15 cellular contexts compared by ENCODE assay signal in genomic region chrX:72492499-72492898, GRCh38.
DNase-seq lines count a peak whose midpoint lies in the region; ATAC-seq and TF ChIP-seq lines count a peak whose summit lies in the region.
"Had no signal": no experiment of that assay in that cellular context is flagged by ENCODE, and none has a peak within 500 bp of the region (broad histone marks: within the 10 kb centered on the region; RNA-seq: fewer than 3 reads in every experiment).

No MANE protein-coding gene starts in this region.

- no peaks in the 10 kb centered on the region for H3K4me1 ChIP-seq in CD8-positive, alpha-beta memory T cell (ENCODE audit: insufficient read depth, low read length)
- H3K4me1 ChIP-seq: breast epithelium had no signal

- CTCF ChIA-PET in CD8-positive, alpha-beta memory T cell (lab: Charles Lee): no interaction called here

- no peaks in the 10 kb centered on the region for H3K9me3 ChIP-seq in CD8-positive, alpha-beta memory T cell (ENCODE audit: low read length)
- H3K9me3 ChIP-seq: breast epithelium, HAP-1 had no signal

- no peaks in the 10 kb centered on the region for H3K27me3 ChIP-seq in CD8-positive, alpha-beta memory T cell (ENCODE audit: insufficient read depth, low read length, poor library complexity, severe bottlenecking)

- peak overlapping the region in 1 of 8 donors; percentile 83 for H3K27ac Mint-ChIP-seq in CD8-positive, alpha-beta memory T cell
- H3K27ac Mint-ChIP-seq: activated CD8-positive, alpha-beta T cell treated with anti-CD3 and anti-CD28 coated beads, Interleukin-2, amount 10 ng/mL, durations not matched to agents 7 days and 5 days had no signal

- POLR2A ChIA-PET in CD8-positive, alpha-beta memory T cell (lab: Charles Lee): no interaction called here

- H3K9me3 Mint-ChIP-seq in CD8-positive, alpha-beta memory T cell: no peaks in the 10 kb centered on the region

- peaks cover 5% of the 10 kb centered on the region for H3K36me3 ChIP-seq in CD8-positive, alpha-beta memory T cell (ENCODE audit: insufficient read depth, low read length)
- H3K36me3 ChIP-seq: breast epithelium had no signal

- H3K27me3 Mint-ChIP-seq in CD8-positive, alpha-beta memory T cell: no peaks in the 10 kb centered on the region

- no peak overlapping the region for H3K4me3 Mint-ChIP-seq in CD8-positive, alpha-beta memory T cell
- H3K4me3 Mint-ChIP-seq: activated CD8-positive, alpha-beta T cell treated with anti-CD3 and anti-CD28 coated beads, Interleukin-2, amount 10 ng/mL, durations not matched to agents 7 days and 5 days had no signal

- H3K4me3 ChIP-seq in GM12865 (ENCODE audit: low read depth, low read length): no peak overlapping the region
- no peak overlapping the region for H3K4me3 ChIP-seq in CD8-positive, alpha-beta memory T cell (ENCODE audit: low read length)
- H3K4me3 ChIP-seq: breast epithelium, HAP-1 had no signal

- H3K4me1 Mint-ChIP-seq in CD8-positive, alpha-beta memory T cell: no peaks in the 10 kb centered on the region

- H3K27ac ChIP-seq in CD8-positive, alpha-beta memory T cell (ENCODE audit: low read depth, low read length): no peak overlapping the region
- H3K27ac ChIP-seq: breast epithelium had no signal

- TF ChIP-seq CTCF in GM12865 (IDR thresholded peaks at IDR 0.05; ENCODE audit: insufficient read depth, low read depth, low read length, missing control alignments): no peak
- no peak for TF ChIP-seq CTCF in GM20000 (IDR thresholded peaks at IDR 0.05; ENCODE audit: extremely low read depth, missing control alignments)

- H3K36me3 Mint-ChIP-seq in CD8-positive, alpha-beta memory T cell: peaks cover 12 to 52% (median 25%) of the 10 kb centered on the region in 3 donors

- DNase-seq in GM12865 (ENCODE audit: low read depth) (peak; percentile 14), GM20000 (ENCODE audit: low spot score) (peak; percentile 1), MV-4-11 (lab: John Stamatoyannopoulos, UW) (peak; percentile 6), NCI-H146 treated with DMSO at 0.1 percent for 48 hours (lab: John Stamatoyannopoulos, UW; ENCODE audit: unreplicated experiment) (no peak), dermis blood vessel endothelial cell (no peak), ureter (ENCODE audit: low spot score) (no peak)
- no peak for DNase-seq in CD8-positive, alpha-beta memory T cell
- DNase-seq: activated CD8-positive, alpha-beta T cell treated with anti-CD3 and anti-CD28 coated beads, Interleukin-2, amount 10 ng/mL, durations not matched to agents 7 days and 5 days; activated effector memory CD4-positive, alpha-beta T cell treated with anti-CD3 and anti-CD28 coated beads, Interleukin-2, amount 50 U/mL, for 16 hours; DMS79; stimulated activated CD8-positive, alpha-beta memory T cell treated with anti-CD3 and anti-CD28 coated beads, Interleukin-4, amount 100 ng/mL, for 48 hours; T-helper 2 cell had no signal

- peak; percentile 85 for ATAC-seq in HG02938 (IDR thresholded peaks at IDR 0.05; ENCODE audit: unreplicated experiment)
- ATAC-seq: activated CD8-positive, alpha-beta T cell treated with anti-CD3 and anti-CD28 coated beads, Interleukin-2, amount 10 ng/mL, durations not matched to agents 7 days and 5 days had no signal

Comparison
In these comparisons a context has a peak if more than half of its experiments do, and no peak if none do; other contexts are left out.
1. DNase-seq: peak in GM12865 (single experiment), GM20000 (single experiment) and MV-4-11 (single experiment); none in NCI-H146 treated with DMSO at 0.1 percent for 48 hours (single experiment), dermis blood vessel endothelial cell (single experiment), CD8-positive, alpha-beta memory T cell (0 of 5) and ureter (single experiment).